ENCODE assay signal across 12 cellular contexts in genomic region chr5:89293849-89294248, GRCh38.
DNase-seq lines count a peak whose midpoint lies in the region; ATAC-seq and TF ChIP-seq lines count a peak whose summit lies in the region.
"Had no signal": no experiment of that assay in that cellular context is flagged by ENCODE, and none has a peak within 500 bp of the region (broad histone marks: within the 10 kb centered on the region; RNA-seq: fewer than 3 reads in every experiment).

No MANE protein-coding gene starts in this region.

- no peaks in the 10 kb centered on the region for H3K9me3 Mint-ChIP-seq in MCF 10A (ENCODE audit: unreplicated experiment)

- H3K36me3 Mint-ChIP-seq in MCF 10A (ENCODE audit: insufficient read depth, unreplicated experiment): peaks cover 5% of the 10 kb centered on the region

- H3K9me3 ChIP-seq in breast epithelium (no peaks in the 10 kb centered on the region), gastroesophageal sphincter (no peaks in the 10 kb centered on the region), spleen (no peaks in the 10 kb centered on the region), ascending aorta (no peaks in the 10 kb centered on the region)
- H3K9me3 ChIP-seq: body of pancreas, transverse colon had no signal

- DNase-seq in MCF 10A (ENCODE audit: unreplicated experiment): no peak
- no peak for DNase-seq in breast epithelium (ENCODE audit: low spot score in 2 of 2)
- DNase-seq in SIG-M5 (lab: John Stamatoyannopoulos, UW): peak; percentile 53
- DNase-seq in spleen: no peak
- DNase-seq in DMS 273 (lab: John Stamatoyannopoulos, UW; ENCODE audit: unreplicated experiment): no peak
- no peak for DNase-seq in ascending aorta (ENCODE audit: low spot score in 2 of 2)
- DNase-seq: activated CD4-positive, CD25-positive, alpha-beta regulatory T cell treated with anti-CD3 and anti-CD28 coated beads, Interleukin-2, amount 50 U/mL, for 72 hours; DND-41; transverse colon had no signal

- H3K27ac ChIP-seq in breast epithelium (no peak overlapping the region), gastroesophageal sphincter (no peak overlapping the region), spleen (peak overlapping the region in 6 of 8 donors; percentile 3 to 79 (median 58)), ascending aorta (no peak overlapping the region)
- H3K27ac ChIP-seq: transverse colon had no signal

- POLR2A ChIA-PET in MCF 10A (lab: Yijun Ruan, JAX): no interaction called here

- H3K27me3 ChIP-seq in breast epithelium (no peaks in the 10 kb centered on the region), gastroesophageal sphincter (no peaks in the 10 kb centered on the region), spleen (replicated peaks in 1 of 7) (no peaks in the 10 kb centered on the region), ascending aorta (no peaks in the 10 kb centered on the region)
- H3K27me3 ChIP-seq: body of pancreas, transverse colon had no signal

- no TSS peak for BruUV-seq in MCF 10A (replicated peaks; lab: Mats Ljungman, UMichigan)

- 54% methylated on average over 2 of the region's 2 CpGs for WGBS in gastroesophageal sphincter (ENCODE audit: low coverage in 1 of 2), 2 donors
- 14 to 24% (median 16%) methylated on average over 2 of the region's 2 CpGs for WGBS in spleen, 5 donors

- CTCF ChIA-PET in MCF 10A (lab: Yijun Ruan, JAX): no interaction called here

- ATAC-seq in gastroesophageal sphincter (peak; percentile 25), HG03439 (IDR thresholded peaks at IDR 0.05; ENCODE audit: unreplicated experiment) (no peak)
- ATAC-seq: body of pancreas had no signal

- no peak overlapping the region for H3K4me3 ChIP-seq in breast epithelium
- H3K4me3 ChIP-seq in gastroesophageal sphincter: no peak overlapping the region
- H3K4me3 ChIP-seq in spleen: peak overlapping the region in 1 of 8 donors; percentile 24
- no peak overlapping the region for H3K4me3 ChIP-seq in ascending aorta
- H3K4me3 ChIP-seq: body of pancreas, transverse colon had no signal

- H3K4me1 ChIP-seq in breast epithelium (no peaks in the 10 kb centered on the region), gastroesophageal sphincter (no peaks in the 10 kb centered on the region), spleen (peaks cover 0 to 27% (median 15%) of the 10 kb centered on the region in 6 donors), ascending aorta (no peaks in the 10 kb centered on the region)
- H3K4me1 ChIP-seq: body of pancreas, transverse colon had no signal

- H3K4me1 Mint-ChIP-seq in MCF 10A (ENCODE audit: insufficient read depth, unreplicated experiment): peaks cover 12% of the 10 kb centered on the region

- H3K4me3 Mint-ChIP-seq in MCF 10A (ENCODE audit: unreplicated experiment): no peak overlapping the region

- H3K27me3 Mint-ChIP-seq in MCF 10A (ENCODE audit: insufficient read depth, unreplicated experiment): no peaks in the 10 kb centered on the region

- intact Hi-C loops in MCF 10A (cut with micrococcal nuclease) (no loop called here), breast epithelium (cut with DNase I; ENCODE audit: low total_unique reads) (no loop called here), spleen (cut with DNase I; ENCODE audit: low total_unique reads) (no loop called here), ascending aorta (cut with DNase I) (no loop called here)

- no peak for TF ChIP-seq POLR2A in breast epithelium (IDR thresholded peaks at IDR 0.05)
- no peak for TF ChIP-seq POLR2A in gastroesophageal sphincter (IDR thresholded peaks at IDR 0.05)
- TF ChIP-seq POLR2A in spleen (IDR thresholded peaks at IDR 0.05): no peak

- TF ChIP-seq EP300 in gastroesophageal sphincter (IDR thresholded peaks at IDR 0.05): no peak

- TF ChIP-seq CTCF in MCF 10A (IDR thresholded peaks at IDR 0.05; ENCODE audit: unreplicated experiment) (no peak), breast epithelium (IDR thresholded peaks at IDR 0.05) (no peak), gastroesophageal sphincter (IDR thresholded peaks at IDR 0.05) (no peak), spleen (IDR thresholded peaks at IDR 0.05 in 8 of 11, conservative IDR thresholded peaks at IDR 0.05 in 3 of 11) (no peak), ascending aorta (IDR thresholded peaks at IDR 0.05) (no peak)

- H3K36me3 ChIP-seq in breast epithelium: no peaks in the 10 kb centered on the region
- H3K36me3 ChIP-seq in gastroesophageal sphincter: no peaks in the 10 kb centered on the region
- H3K36me3 ChIP-seq in spleen: no peaks in the 10 kb centered on the region
- no peaks in the 10 kb centered on the region for H3K36me3 ChIP-seq in ascending aorta
- H3K36me3 ChIP-seq: transverse colon had no signal

- H3K27ac Mint-ChIP-seq in MCF 10A (ENCODE audit: low read depth, unreplicated experiment): peak overlapping the region; percentile 9

Comparison
In these comparisons a context has a peak if more than half of its experiments do, and no peak if none do; other contexts are left out.
1. H3K27ac ChIP-seq: peak in spleen (6 of 8); none in breast epithelium (0 of 2), gastroesophageal sphincter (0 of 4) and ascending aorta (0 of 2).